ENCODE assay signal across 14 cellular contexts in genomic region chr3:119145128-119145499, GRCh38.
DNase-seq lines count a peak whose midpoint lies in the region; ATAC-seq, FAIRE-seq and TF ChIP-seq lines count a peak whose summit lies in the region.
"Had no signal": no experiment of that assay in that cellular context is flagged by ENCODE, and none has a peak within 500 bp of the region (broad histone marks: within the 10 kb centered on the region; RNA-seq: fewer than 3 reads in every experiment).

No MANE protein-coding gene starts in this region.

- H3K9me3 ChIP-seq in RWPE2 (ENCODE audit: severe bottlenecking), result no peaks in the 10 kb centered on the region
- H3K9me3 ChIP-seq: left lung had no signal

- no peaks in the 10 kb centered on the region for H3K4me1 ChIP-seq in RWPE2 (ENCODE audit: insufficient read depth, poor library complexity, severe bottlenecking)
- H3K4me1 ChIP-seq: left lung had no signal

- TF ChIP-seq CTCF in RWPE2 (IDR thresholded peaks at IDR 0.05; ENCODE audit: poor library complexity, severe bottlenecking), result no peak
- no peak for TF ChIP-seq CTCF in foreskin fibroblast (IDR thresholded peaks at IDR 0.05; ENCODE audit: low read depth, low read length)

- no peak overlapping the region for H3K4me3 ChIP-seq in RWPE2 (ENCODE audit: severe bottlenecking)
- no peak overlapping the region for H3K4me3 ChIP-seq in foreskin fibroblast (ENCODE audit: low read depth in 1 of 2, low read length in 2 of 2)
- H3K4me3 ChIP-seq: left lung, SK-N-MC had no signal

- H3K36me3 ChIP-seq in RWPE2 (ENCODE audit: low read depth), result no peaks in the 10 kb centered on the region
- H3K36me3 ChIP-seq: left lung, WERI-Rb-1 had no signal

- H3K27me3 ChIP-seq in RWPE2 (ENCODE audit: insufficient read depth, poor library complexity, severe bottlenecking), result no peaks in the 10 kb centered on the region
- H3K27me3 ChIP-seq: left lung had no signal

- FAIRE-seq in GM18507 (lab: Jason Lieb, UNC), result peak; percentile 24

- peak; percentile 29 for ATAC-seq in GM19455 (IDR thresholded peaks at IDR 0.05; ENCODE audit: unreplicated experiment)
- peak; percentile 27 for ATAC-seq in HG02798 (IDR thresholded peaks at IDR 0.05; ENCODE audit: poor library complexity, unreplicated experiment)
- peak; percentile 9; the same call in 1 of the 3 replicates for ATAC-seq in RWPE2 (ENCODE audit: low read depth)
- no peak for ATAC-seq in GM18858 (IDR thresholded peaks at IDR 0.05; ENCODE audit: unreplicated experiment)

- no peak overlapping the region for H3K27ac ChIP-seq in RWPE2 (ENCODE audit: poor library complexity, severe bottlenecking)
- H3K27ac ChIP-seq: left lung, SK-N-MC, WERI-Rb-1 had no signal

- DNase-seq in GM18507 (ENCODE audit: extremely low spot score, insufficient read length, low read depth) (no peak), RWPE2 (ENCODE audit: low spot score) (no peak), foreskin fibroblast (no peak), NCI-H128 (lab: John Stamatoyannopoulos, UW; ENCODE audit: unreplicated experiment) (no peak), pons (ENCODE audit: low spot score) (no peak)
- DNase-seq: activated CD8-positive, alpha-beta memory T cell treated with anti-CD3 and anti-CD28 coated beads, Interleukin-2, amount 50 U/mL, for 48 hours; naive B cell; stimulated activated CD4-positive, alpha-beta T cell treated with anti-CD3 and anti-CD28 coated beads, Interleukin-2, amount 100 ng/mL, for 48 hours had no signal
